1 cellular context compared by ENCODE assay signal in the genomic region with DNA sequence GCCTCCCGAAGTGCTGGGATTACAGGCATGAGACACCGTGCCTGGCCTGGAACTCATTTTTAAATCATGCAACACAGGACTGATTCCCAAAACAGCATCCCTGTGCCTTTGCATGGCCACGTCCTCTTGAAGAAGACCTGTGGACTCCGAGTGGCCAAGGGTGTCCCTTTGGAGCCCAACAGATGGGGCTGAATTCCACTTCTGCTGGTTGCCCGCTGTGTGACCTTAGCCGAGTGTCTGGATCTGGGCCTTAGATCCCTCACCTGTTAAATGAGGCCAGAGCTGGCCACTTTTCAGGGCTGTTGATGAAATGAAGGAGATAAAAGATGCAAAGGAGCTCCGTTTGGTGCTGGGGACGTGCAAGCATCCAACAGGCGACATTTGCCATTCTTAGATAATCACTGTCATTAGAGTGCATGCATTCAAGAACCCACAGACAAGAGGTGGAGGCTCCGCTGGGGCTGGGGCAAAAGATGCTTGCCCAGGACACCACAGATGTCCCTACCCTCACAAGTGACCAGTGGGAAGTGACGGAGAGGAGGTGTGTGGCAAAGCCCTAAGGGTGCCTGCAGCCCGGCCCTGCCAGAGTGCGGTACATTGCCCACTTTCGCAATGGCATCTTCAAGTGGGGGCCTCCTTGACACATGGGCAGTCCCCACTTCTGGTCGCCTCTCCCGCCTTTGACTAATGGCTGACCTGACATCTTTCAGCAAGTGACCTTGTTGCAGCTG.
TF ChIP-seq lines count a peak whose summit lies in the region.

No MANE protein-coding gene starts in this region.

TF ChIP-seq in SK-N-SH treated with all-trans-retinoic acid at 6 μM for 48 hours, 23 proteins besides CTCF, POLR2A, EP300 and RAD21 (continued from another document):
- TF ChIP-seq, protein P1, sequence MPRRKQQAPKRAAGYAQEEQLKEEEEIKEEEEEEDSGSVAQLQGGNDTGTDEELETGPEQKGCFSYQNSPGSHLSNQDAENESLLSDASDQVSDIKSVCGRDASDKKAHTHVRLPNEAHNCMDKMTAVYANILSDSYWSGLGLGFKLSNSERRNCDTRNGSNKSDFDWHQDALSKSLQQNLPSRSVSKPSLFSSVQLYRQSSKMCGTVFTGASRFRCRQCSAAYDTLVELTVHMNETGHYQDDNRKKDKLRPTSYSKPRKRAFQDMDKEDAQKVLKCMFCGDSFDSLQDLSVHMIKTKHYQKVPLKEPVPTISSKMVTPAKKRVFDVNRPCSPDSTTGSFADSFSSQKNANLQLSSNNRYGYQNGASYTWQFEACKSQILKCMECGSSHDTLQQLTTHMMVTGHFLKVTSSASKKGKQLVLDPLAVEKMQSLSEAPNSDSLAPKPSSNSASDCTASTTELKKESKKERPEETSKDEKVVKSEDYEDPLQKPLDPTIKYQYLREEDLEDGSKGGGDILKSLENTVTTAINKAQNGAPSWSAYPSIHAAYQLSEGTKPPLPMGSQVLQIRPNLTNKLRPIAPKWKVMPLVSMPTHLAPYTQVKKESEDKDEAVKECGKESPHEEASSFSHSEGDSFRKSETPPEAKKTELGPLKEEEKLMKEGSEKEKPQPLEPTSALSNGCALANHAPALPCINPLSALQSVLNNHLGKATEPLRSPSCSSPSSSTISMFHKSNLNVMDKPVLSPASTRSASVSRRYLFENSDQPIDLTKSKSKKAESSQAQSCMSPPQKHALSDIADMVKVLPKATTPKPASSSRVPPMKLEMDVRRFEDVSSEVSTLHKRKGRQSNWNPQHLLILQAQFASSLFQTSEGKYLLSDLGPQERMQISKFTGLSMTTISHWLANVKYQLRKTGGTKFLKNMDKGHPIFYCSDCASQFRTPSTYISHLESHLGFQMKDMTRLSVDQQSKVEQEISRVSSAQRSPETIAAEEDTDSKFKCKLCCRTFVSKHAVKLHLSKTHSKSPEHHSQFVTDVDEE (CRISPR knock-in tag; IDR thresholded peaks at IDR 0.05) = no peak
- TF ChIP-seq SNAI2 (CRISPR knock-in tag; IDR thresholded peaks at IDR 0.05) (no peak), ARNTL (CRISPR knock-in tag; IDR thresholded peaks at IDR 0.05; ENCODE audit: borderline replicate concordance, low read depth) (no peak), ZNF70 (CRISPR knock-in tag; IDR thresholded peaks at IDR 0.05) (no peak)
- TF ChIP-seq, protein P2, sequence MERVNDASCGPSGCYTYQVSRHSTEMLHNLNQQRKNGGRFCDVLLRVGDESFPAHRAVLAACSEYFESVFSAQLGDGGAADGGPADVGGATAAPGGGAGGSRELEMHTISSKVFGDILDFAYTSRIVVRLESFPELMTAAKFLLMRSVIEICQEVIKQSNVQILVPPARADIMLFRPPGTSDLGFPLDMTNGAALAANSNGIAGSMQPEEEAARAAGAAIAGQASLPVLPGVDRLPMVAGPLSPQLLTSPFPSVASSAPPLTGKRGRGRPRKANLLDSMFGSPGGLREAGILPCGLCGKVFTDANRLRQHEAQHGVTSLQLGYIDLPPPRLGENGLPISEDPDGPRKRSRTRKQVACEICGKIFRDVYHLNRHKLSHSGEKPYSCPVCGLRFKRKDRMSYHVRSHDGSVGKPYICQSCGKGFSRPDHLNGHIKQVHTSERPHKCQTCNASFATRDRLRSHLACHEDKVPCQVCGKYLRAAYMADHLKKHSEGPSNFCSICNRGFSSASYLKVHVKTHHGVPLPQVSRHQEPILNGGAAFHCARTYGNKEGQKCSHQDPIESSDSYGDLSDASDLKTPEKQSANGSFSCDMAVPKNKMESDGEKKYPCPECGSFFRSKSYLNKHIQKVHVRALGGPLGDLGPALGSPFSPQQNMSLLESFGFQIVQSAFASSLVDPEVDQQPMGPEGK (CRISPR knock-in tag; IDR thresholded peaks at IDR 0.05; ENCODE audit: borderline replicate concordance) = no peak
TF ChIP-seq in SK-N-SH treated with all-trans-retinoic acid at 6 μM for 48 hours: peak in this region for 0.
